Comparison of ENCODE assay signal across 16 cellular contexts in genomic region chr1:193567937-193568336, GRCh38.
"Had no signal": no experiment of that assay in that cellular context is flagged by ENCODE, and none has a peak within 500 bp of the region (broad histone marks: within the 10 kb centered on the region; RNA-seq: fewer than 3 reads in every experiment).

No MANE protein-coding gene starts in this region.

- H3K9me3 ChIP-seq: right lobe of liver, SJSA1 had no signal

- H3K4me2 ChIP-seq: smooth muscle cell had no signal

- H3K27ac Mint-ChIP-seq: brain, nephron had no signal

- H3K27ac ChIP-seq: right lobe of liver, SJSA1 had no signal

- H3K36me3 ChIP-seq: right lobe of liver, SJSA1 had no signal

- DNase-seq: activated CD8-positive, alpha-beta memory T cell treated with anti-CD3 and anti-CD28 coated beads, Interleukin-2, amount 50 U/mL, for 4 hours; activated naive CD4-positive, alpha-beta T cell treated with anti-CD3 and anti-CD28 coated beads, Interleukin-2, amount 50 U/mL, for 16 hours; amygdala; cortex of kidney; effector CD4-positive, alpha-beta T cell; foreskin fibroblast; glutamatergic neuron; immature natural killer cell; mesendoderm; right lobe of liver; stimulated activated CD4-positive, alpha-beta T cell treated with anti-CD3 and anti-CD28 coated beads, Interleukin-4, amount 100 ng/mL, for 4 hours; SW 1271 had no signal

- H3K4me3 Mint-ChIP-seq: brain, nephron had no signal

- H3K4me1 ChIP-seq: right lobe of liver, SJSA1 had no signal

- H3K27me3 ChIP-seq: right lobe of liver, SJSA1 had no signal

- H3K4me3 ChIP-seq: right lobe of liver, SJSA1, smooth muscle cell had no signal

- H3K4me1 Mint-ChIP-seq: brain, nephron had no signal
